1 cellular context compared by ENCODE assay signal in the genomic region with DNA sequence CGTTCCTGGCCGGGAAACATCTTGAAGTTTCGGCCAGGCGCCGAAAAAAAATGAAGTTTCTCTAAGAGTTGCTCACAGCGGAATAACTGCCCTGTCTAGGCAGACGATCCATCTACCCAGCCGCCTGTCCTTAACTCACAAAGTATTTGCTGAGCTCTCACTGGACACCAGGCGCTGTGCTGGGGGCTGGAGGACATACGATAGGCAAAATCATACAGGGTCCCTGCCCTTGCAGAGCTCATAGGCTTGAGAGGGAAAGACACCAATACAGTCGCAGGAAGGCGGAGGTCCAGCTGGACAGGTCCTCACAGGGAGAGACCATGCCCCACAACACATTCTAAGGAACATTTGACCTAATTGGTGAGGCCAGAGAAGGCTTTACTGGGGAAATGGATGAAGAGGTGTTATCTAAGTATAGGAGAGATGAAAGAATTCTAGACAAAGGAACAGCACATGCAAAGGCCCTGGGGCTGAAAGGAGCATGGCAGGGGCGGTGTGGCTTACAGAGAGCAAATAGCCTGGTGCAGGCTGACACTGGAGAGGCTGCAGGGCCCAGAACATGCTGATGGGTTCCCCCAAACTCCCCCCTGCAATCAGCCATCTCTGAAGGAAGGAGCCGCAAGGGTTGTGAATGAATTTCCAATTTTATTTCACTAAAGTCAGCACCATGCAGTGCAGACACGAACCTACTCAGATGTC.
TF ChIP-seq lines count a peak whose summit lies in the region.

No MANE protein-coding gene starts in this region.

TF ChIP-seq in HCT116, 20 proteins besides CTCF, POLR2A, EP300 and RAD21:
- TF ChIP-seq SP1 (IDR thresholded peaks at IDR 0.05; ENCODE audit: low read depth) (no peak), EZH2phosphoT487 (IDR thresholded peaks at IDR 0.05; ENCODE audit: borderline replicate concordance) (no peak), SRF (IDR thresholded peaks at IDR 0.05; ENCODE audit: low read depth) (no peak), ZNF274 (IDR thresholded peaks at IDR 0.05; ENCODE audit: low read depth, low read length) (no peak), TCF7L2 (IDR thresholded peaks at IDR 0.05; ENCODE audit: borderline replicate concordance, extremely low read depth, insufficient read depth, insufficient read length) (no peak), FOSL1 (IDR thresholded peaks at IDR 0.05; ENCODE audit: low read depth) (no peak), ZFX (IDR thresholded peaks at IDR 0.05) (no peak), CEBPB (IDR thresholded peaks at IDR 0.05; ENCODE audit: low read depth) (no peak), ELF1 (IDR thresholded peaks at IDR 0.05; ENCODE audit: borderline replicate concordance, low read depth) (no peak), EGR1 (IDR thresholded peaks at IDR 0.05; ENCODE audit: low read depth) (no peak), CBX3 (IDR thresholded peaks at IDR 0.05; ENCODE audit: low read depth) (no peak), SIN3A (IDR thresholded peaks at IDR 0.05; ENCODE audit: low read depth) (no peak), YY1 (IDR thresholded peaks at IDR 0.05; ENCODE audit: extremely low read depth, insufficient replicate concordance, low read depth, low read length) (no peak), POLR2AphosphoS5 (IDR thresholded peaks at IDR 0.05; ENCODE audit: low read depth, low read length) (no peak)
- TF ChIP-seq, protein P1, sequence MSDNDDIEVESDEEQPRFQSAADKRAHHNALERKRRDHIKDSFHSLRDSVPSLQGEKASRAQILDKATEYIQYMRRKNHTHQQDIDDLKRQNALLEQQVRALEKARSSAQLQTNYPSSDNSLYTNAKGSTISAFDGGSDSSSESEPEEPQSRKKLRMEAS (IDR thresholded peaks at IDR 0.05) = no peak
- TF ChIP-seq, protein P2, sequence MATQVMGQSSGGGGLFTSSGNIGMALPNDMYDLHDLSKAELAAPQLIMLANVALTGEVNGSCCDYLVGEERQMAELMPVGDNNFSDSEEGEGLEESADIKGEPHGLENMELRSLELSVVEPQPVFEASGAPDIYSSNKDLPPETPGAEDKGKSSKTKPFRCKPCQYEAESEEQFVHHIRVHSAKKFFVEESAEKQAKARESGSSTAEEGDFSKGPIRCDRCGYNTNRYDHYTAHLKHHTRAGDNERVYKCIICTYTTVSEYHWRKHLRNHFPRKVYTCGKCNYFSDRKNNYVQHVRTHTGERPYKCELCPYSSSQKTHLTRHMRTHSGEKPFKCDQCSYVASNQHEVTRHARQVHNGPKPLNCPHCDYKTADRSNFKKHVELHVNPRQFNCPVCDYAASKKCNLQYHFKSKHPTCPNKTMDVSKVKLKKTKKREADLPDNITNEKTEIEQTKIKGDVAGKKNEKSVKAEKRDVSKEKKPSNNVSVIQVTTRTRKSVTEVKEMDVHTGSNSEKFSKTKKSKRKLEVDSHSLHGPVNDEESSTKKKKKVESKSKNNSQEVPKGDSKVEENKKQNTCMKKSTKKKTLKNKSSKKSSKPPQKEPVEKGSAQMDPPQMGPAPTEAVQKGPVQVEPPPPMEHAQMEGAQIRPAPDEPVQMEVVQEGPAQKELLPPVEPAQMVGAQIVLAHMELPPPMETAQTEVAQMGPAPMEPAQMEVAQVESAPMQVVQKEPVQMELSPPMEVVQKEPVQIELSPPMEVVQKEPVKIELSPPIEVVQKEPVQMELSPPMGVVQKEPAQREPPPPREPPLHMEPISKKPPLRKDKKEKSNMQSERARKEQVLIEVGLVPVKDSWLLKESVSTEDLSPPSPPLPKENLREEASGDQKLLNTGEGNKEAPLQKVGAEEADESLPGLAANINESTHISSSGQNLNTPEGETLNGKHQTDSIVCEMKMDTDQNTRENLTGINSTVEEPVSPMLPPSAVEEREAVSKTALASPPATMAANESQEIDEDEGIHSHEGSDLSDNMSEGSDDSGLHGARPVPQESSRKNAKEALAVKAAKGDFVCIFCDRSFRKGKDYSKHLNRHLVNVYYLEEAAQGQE (IDR thresholded peaks at IDR 0.05; ENCODE audit: low read depth) = no peak
- TF ChIP-seq, protein P3, sequence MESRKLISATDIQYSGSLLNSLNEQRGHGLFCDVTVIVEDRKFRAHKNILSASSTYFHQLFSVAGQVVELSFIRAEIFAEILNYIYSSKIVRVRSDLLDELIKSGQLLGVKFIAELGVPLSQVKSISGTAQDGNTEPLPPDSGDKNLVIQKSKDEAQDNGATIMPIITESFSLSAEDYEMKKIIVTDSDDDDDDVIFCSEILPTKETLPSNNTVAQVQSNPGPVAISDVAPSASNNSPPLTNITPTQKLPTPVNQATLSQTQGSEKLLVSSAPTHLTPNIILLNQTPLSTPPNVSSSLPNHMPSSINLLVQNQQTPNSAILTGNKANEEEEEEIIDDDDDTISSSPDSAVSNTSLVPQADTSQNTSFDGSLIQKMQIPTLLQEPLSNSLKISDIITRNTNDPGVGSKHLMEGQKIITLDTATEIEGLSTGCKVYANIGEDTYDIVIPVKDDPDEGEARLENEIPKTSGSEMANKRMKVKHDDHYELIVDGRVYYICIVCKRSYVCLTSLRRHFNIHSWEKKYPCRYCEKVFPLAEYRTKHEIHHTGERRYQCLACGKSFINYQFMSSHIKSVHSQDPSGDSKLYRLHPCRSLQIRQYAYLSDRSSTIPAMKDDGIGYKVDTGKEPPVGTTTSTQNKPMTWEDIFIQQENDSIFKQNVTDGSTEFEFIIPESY (IDR thresholded peaks at IDR 0.05; ENCODE audit: extremely low read depth, insufficient replicate concordance, low read length) = no peak
TF ChIP-seq in HCT116: peak in this region for 0.
